8 cellular contexts compared by ENCODE assay signal in the genomic region with DNA sequence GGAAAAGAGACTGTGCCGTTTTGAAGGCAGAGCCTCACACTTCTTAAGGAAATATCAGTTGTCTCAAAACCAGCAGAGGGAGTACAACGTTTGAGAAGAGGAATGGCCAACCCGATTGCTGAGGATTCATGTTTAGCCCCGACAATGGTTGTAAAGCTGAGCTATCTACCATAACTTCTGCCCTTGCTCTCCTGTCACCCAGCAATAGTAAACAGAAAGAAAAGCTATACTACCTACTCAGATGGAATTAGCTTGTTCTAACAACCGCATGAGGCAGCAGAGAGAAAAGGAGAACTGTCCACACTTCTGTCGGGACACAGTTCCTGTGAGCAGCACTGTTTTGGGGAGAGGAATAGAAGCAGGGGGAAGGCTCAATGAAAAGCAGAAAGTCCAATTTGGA.
DNase-seq lines count a peak whose midpoint lies in the region; ATAC-seq and TF ChIP-seq lines count a peak whose summit lies in the region.

No MANE protein-coding gene starts in this region.

- H3K9me3 ChIP-seq in RWPE2 (ENCODE audit: severe bottlenecking) (no peaks in the 10 kb centered on the region), endocrine pancreas (ENCODE audit: control insufficient read depth, low read length) (no peaks in the 10 kb centered on the region)

- H3K27me3 ChIP-seq in RWPE2 (ENCODE audit: insufficient read depth, poor library complexity, severe bottlenecking) (no peaks in the 10 kb centered on the region), endocrine pancreas (ENCODE audit: control insufficient read depth, insufficient read depth, low read length) (no peaks in the 10 kb centered on the region)

- H3K36me3 ChIP-seq in RWPE2 (ENCODE audit: low read depth) (peaks cover 18% of the 10 kb centered on the region), endocrine pancreas (ENCODE audit: control insufficient read depth, insufficient read depth, low read length) (no peaks in the 10 kb centered on the region)

- ATAC-seq in activated CD4-positive, CD25-positive, alpha-beta regulatory T cell treated with anti-CD3 and anti-CD28 coated beads, Interleukin-2, amount 50 U/mL, for 24 hours, result peak; percentile 53
- ATAC-seq in RWPE2 (ENCODE audit: low read depth) (peak; percentile 82), GM21515 (IDR thresholded peaks at IDR 0.05; ENCODE audit: unreplicated experiment) (no peak)

- no peak for DNase-seq in activated CD4-positive, CD25-positive, alpha-beta regulatory T cell treated with anti-CD3 and anti-CD28 coated beads, Interleukin-2, amount 50 U/mL, for 72 hours
- DNase-seq in RWPE2 (ENCODE audit: low spot score) (no peak), midbrain (lab: John Stamatoyannopoulos, UW) (peak; percentile 76), HPDE6-E6E7 (ENCODE audit: extremely low spot score) (no peak), DMS79 (lab: John Stamatoyannopoulos, UW) (no peak)

- H3K4me1 ChIP-seq in RWPE2 (ENCODE audit: insufficient read depth, poor library complexity, severe bottlenecking) (peaks cover 18% of the 10 kb centered on the region), endocrine pancreas (ENCODE audit: control insufficient read depth, insufficient read depth, low read length) (no peaks in the 10 kb centered on the region)

- TF ChIP-seq CTCF in RWPE2 (IDR thresholded peaks at IDR 0.05; ENCODE audit: poor library complexity, severe bottlenecking), result peak; percentile 53

- H3K4me3 ChIP-seq in RWPE2 (ENCODE audit: severe bottlenecking) (no peak overlapping the region), endocrine pancreas (ENCODE audit: control insufficient read depth, insufficient read depth, low read length) (no peak overlapping the region)

- H3K27ac ChIP-seq in RWPE2 (ENCODE audit: poor library complexity, severe bottlenecking), result no peak overlapping the region

- peak overlapping the region; percentile 11 for H3K9ac ChIP-seq in endocrine pancreas (ENCODE audit: control insufficient read depth, insufficient read depth, low read length)
